Comparison of ENCODE assay signal across 26 cellular contexts in genomic region chr2:109525836-109526235, GRCh38.
"Had no signal": no experiment of that assay in that cellular context is flagged by ENCODE, and none has a peak within 500 bp of the region (broad histone marks: within the 10 kb centered on the region; RNA-seq: fewer than 3 reads in every experiment).

No MANE protein-coding gene starts in this region.

- H3K27me3 Mint-ChIP-seq: activated CD4-positive, alpha-beta T cell treated with anti-CD3 and anti-CD28 coated beads, Interleukin-2, amount 10 ng/mL, durations not matched to agents 7 days and 5 days; activated T-cell treated with anti-CD3 and anti-CD28 coated beads, Interleukin-2, amount 50 U/mL, for 24 hours had no signal

- H3K4me3 Mint-ChIP-seq: activated CD4-positive, alpha-beta memory T cell treated with anti-CD3 and anti-CD28 coated beads, Interleukin-2, amount 10 ng/mL, durations not matched to agents 7 days and 5 days; activated CD4-positive, alpha-beta T cell treated with anti-CD3 and anti-CD28 coated beads, Interleukin-2, amount 10 ng/mL, durations not matched to agents 7 days and 5 days; activated T-cell treated with anti-CD3 and anti-CD28 coated beads, Interleukin-2, amount 50 U/mL, for 24 hours; effector memory CD8-positive, alpha-beta T cell; mesothelial cell of epicardium; naive B cell; nephron progenitor cell; stimulated activated naive B cell treated with anti-CD40 and anti-IgM and Interleukin-4, amounts not matched to agents 10 μg/mL and 1 μg/mL and 100 μg/mL, for 72 hours; T-helper 17 cell had no signal

- DNase-seq: activated CD4-positive, alpha-beta memory T cell treated with anti-CD3 and anti-CD28 coated beads, Interleukin-2, amount 10 ng/mL, durations not matched to agents 7 days and 5 days; activated CD4-positive, alpha-beta T cell treated with anti-CD3 and anti-CD28 coated beads, Interleukin-2, amount 10 ng/mL, durations not matched to agents 7 days and 5 days; activated CD4-positive, CD25-positive, alpha-beta regulatory T cell treated with anti-CD3 and anti-CD28 coated beads, Interleukin-2, amount 50 U/mL, for 72 hours; activated T-cell treated with anti-CD3 and anti-CD28 coated beads, Interleukin-2, amount 50 U/mL, for 24 hours; cerebellar nuclear complex; colonic mucosa; effector memory CD8-positive, alpha-beta T cell; left cardiac atrium; mammary epithelial cell; naive B cell; nephron progenitor cell; nucleus accumbens; pancreas; psoas muscle; stimulated activated CD4-positive, alpha-beta T cell treated with anti-CD3 and anti-CD28 coated beads, Interleukin-15, amount 100 ng/mL, for 24 hours; stimulated activated CD4-positive, alpha-beta T cell treated with anti-CD3 and anti-CD28 coated beads, Interleukin-2, amount 100 ng/mL, for 24 hours; stimulated activated naive B cell treated with anti-CD40 and anti-IgM and Interleukin-4, amounts not matched to agents 10 μg/mL and 1 μg/mL and 100 μg/mL, for 72 hours; stomach; T-helper 17 cell; T1000; thyroid gland had no signal

- H3K36me3 Mint-ChIP-seq: activated naive CD4-positive, alpha-beta T cell treated with anti-CD3 and anti-CD28 coated beads, Interleukin-2, amount 50 U/mL, for 72 hours; mesothelial cell of epicardium; naive B cell; stimulated activated naive B cell treated with anti-CD40 and anti-IgM and Interleukin-4, amounts not matched to agents 10 μg/mL and 1 μg/mL and 100 μg/mL, for 72 hours had no signal

- ATAC-seq: activated naive CD4-positive, alpha-beta T cell treated with anti-CD3 and anti-CD28 coated beads, Interleukin-2, amount 50 U/mL, for 72 hours; effector memory CD8-positive, alpha-beta T cell; gastroesophageal sphincter; left cardiac atrium; pancreas; psoas muscle; stimulated activated naive B cell treated with anti-CD40 and anti-IgM and Interleukin-4, amounts not matched to agents 10 μg/mL and 1 μg/mL and 100 μg/mL, for 72 hours; T-helper 17 cell had no signal

- H3K9me3 ChIP-seq: colonic mucosa, gastroesophageal sphincter, pancreas, psoas muscle, stomach, thyroid gland, upper lobe of left lung had no signal

- H3K36me3 ChIP-seq: colonic mucosa, gastroesophageal sphincter, pancreas, stomach, thyroid gland, upper lobe of left lung had no signal

- H3K4me1 ChIP-seq: colonic mucosa, pancreas had no signal

- H3K27me3 ChIP-seq: colonic mucosa, gastroesophageal sphincter, pancreas, thyroid gland, upper lobe of left lung had no signal

- H3K27ac ChIP-seq: colonic mucosa, gastroesophageal sphincter, pancreas, psoas muscle, stomach, thyroid gland, upper lobe of left lung had no signal

- H3K9me3 Mint-ChIP-seq: activated CD4-positive, alpha-beta memory T cell treated with anti-CD3 and anti-CD28 coated beads, Interleukin-2, amount 10 ng/mL, durations not matched to agents 7 days and 5 days; activated CD4-positive, alpha-beta T cell treated with anti-CD3 and anti-CD28 coated beads, Interleukin-2, amount 10 ng/mL, durations not matched to agents 7 days and 5 days; activated naive CD4-positive, alpha-beta T cell treated with anti-CD3 and anti-CD28 coated beads, Interleukin-2, amount 50 U/mL, for 72 hours; activated T-cell treated with anti-CD3 and anti-CD28 coated beads, Interleukin-2, amount 50 U/mL, for 24 hours; effector memory CD8-positive, alpha-beta T cell; mesothelial cell of epicardium; naive B cell; nephron progenitor cell; stimulated activated naive B cell treated with anti-CD40 and anti-IgM and Interleukin-4, amounts not matched to agents 10 μg/mL and 1 μg/mL and 100 μg/mL, for 72 hours had no signal

- H3K27ac Mint-ChIP-seq: activated CD4-positive, alpha-beta memory T cell treated with anti-CD3 and anti-CD28 coated beads, Interleukin-2, amount 10 ng/mL, durations not matched to agents 7 days and 5 days; activated CD4-positive, alpha-beta T cell treated with anti-CD3 and anti-CD28 coated beads, Interleukin-2, amount 10 ng/mL, durations not matched to agents 7 days and 5 days; activated naive CD4-positive, alpha-beta T cell treated with anti-CD3 and anti-CD28 coated beads, Interleukin-2, amount 50 U/mL, for 72 hours; activated T-cell treated with anti-CD3 and anti-CD28 coated beads, Interleukin-2, amount 50 U/mL, for 24 hours; effector memory CD8-positive, alpha-beta T cell; mesothelial cell of epicardium; naive B cell; nephron progenitor cell; stimulated activated naive B cell treated with anti-CD40 and anti-IgM and Interleukin-4, amounts not matched to agents 10 μg/mL and 1 μg/mL and 100 μg/mL, for 72 hours; T-helper 17 cell had no signal

- H3K4me3 ChIP-seq: colonic mucosa, gastroesophageal sphincter, pancreas, psoas muscle, smooth muscle cell, stomach, thyroid gland, upper lobe of left lung had no signal

- H3K4me1 Mint-ChIP-seq: activated CD4-positive, alpha-beta memory T cell treated with anti-CD3 and anti-CD28 coated beads, Interleukin-2, amount 10 ng/mL, durations not matched to agents 7 days and 5 days; activated CD4-positive, alpha-beta T cell treated with anti-CD3 and anti-CD28 coated beads, Interleukin-2, amount 10 ng/mL, durations not matched to agents 7 days and 5 days; mesothelial cell of epicardium; naive B cell had no signal
